ENCODE assay signal across 1 cellular context in the genomic region with DNA sequence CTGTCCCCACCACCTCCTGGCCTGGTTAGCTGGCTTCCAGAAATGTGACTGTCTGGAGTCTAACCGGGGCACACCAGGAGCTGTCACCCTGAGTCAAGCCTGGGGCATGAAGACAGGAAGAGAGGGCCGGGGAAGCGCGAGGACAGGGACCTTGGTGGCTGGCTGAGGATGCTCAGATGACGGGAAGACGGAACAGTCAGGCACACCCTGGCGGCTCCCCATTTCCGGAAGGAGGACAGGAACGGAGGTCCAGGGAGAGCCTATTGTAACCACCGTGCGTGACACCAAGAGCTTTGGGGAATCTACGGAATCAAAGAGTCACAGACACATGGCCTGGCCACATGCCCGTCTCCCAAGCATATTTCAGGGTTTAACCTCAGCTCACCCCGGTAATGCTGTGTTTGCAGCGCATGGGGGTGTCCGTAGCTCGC.
TF ChIP-seq lines count a peak whose summit lies in the region.

No MANE protein-coding gene starts in this region.

TF ChIP-seq in H1, 55 proteins besides CTCF, POLR2A, EP300 and RAD21 (continued from another document):
- TF ChIP-seq, protein P1, sequence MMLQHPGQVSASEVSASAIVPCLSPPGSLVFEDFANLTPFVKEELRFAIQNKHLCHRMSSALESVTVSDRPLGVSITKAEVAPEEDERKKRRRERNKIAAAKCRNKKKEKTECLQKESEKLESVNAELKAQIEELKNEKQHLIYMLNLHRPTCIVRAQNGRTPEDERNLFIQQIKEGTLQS (IDR thresholded peaks at IDR 0.05; ENCODE audit: insufficient read depth, low read depth, low read length): no peak
- TF ChIP-seq HDAC6 (IDR thresholded peaks at IDR 0.05; ENCODE audit: low read depth, low read length) (no peak), SRF (IDR thresholded peaks at IDR 0.05; ENCODE audit: low read depth, low read length) (no peak)
